22 cellular contexts compared by ENCODE assay signal in genomic region chr2:69123182-69123581, GRCh38.
DNase-seq lines count a peak whose midpoint lies in the region; ATAC-seq and TF ChIP-seq lines count a peak whose summit lies in the region.
"Had no signal": no experiment of that assay in that cellular context is flagged by ENCODE, and none has a peak within 500 bp of the region (broad histone marks: within the 10 kb centered on the region; RNA-seq: fewer than 3 reads in every experiment).

No MANE protein-coding gene starts in this region.

- peak overlapping the region; percentile 7 to 9 for H3K27ac ChIP-seq in coronary artery
- no peak overlapping the region for H3K27ac ChIP-seq in mesenchymal stem cell (ENCODE audit: low read length, poor library complexity, severe bottlenecking)
- H3K27ac ChIP-seq in gastrocnemius medialis, result no peak overlapping the region
- H3K27ac ChIP-seq: 22Rv1, C4-2B, PC-9, RWPE1, SJCRH30 had no signal

- H3K14ac ChIP-seq in mesenchymal stem cell (ENCODE audit: low read length in 2 of 2), result no peak overlapping the region

- in situ Hi-C loops in gastrocnemius medialis (cut with MboI; ENCODE audit: low sequenced_read_pairs in 4 of 4), result no loop called here

- H3K4me1 ChIP-seq in mesenchymal stem cell (ENCODE audit: control insufficient read depth, insufficient read depth, low read depth, low read length) (peaks cover 7% of the 10 kb centered on the region), gastrocnemius medialis (no peaks in the 10 kb centered on the region)
- H3K4me1 ChIP-seq: SJCRH30 had no signal

- WGBS in mesenchymal stem cell, result 92% methylated on average over 5 of the region's 5 CpGs

- no peak overlapping the region for H2BK12ac ChIP-seq in mesenchymal stem cell (ENCODE audit: low read length in 2 of 2)

- H4K8ac ChIP-seq in mesenchymal stem cell (ENCODE audit: low read length), result no peak overlapping the region

- no peak overlapping the region for H2BK120ac ChIP-seq in mesenchymal stem cell (ENCODE audit: low read depth, low read length)

- H3K9me3 Mint-ChIP-seq in activated CD8-positive, alpha-beta T cell treated with anti-CD3 and anti-CD28 coated beads for 36 hours, result no peaks in the 10 kb centered on the region

- DNase-seq in Right ventricle myocardium inferior (ENCODE audit: missing footprints) (no peak), cardiac septum (ENCODE audit: low spot score) (no peak), coronary artery (ENCODE audit: low spot score) (no peak), mesenchymal stem cell (no peak), gastrocnemius medialis (no peak)
- no peak for DNase-seq in activated CD8-positive, alpha-beta T cell treated with anti-CD3 and anti-CD28 coated beads for 36 hours
- DNase-seq in stimulated activated CD4-positive, alpha-beta T cell treated with anti-CD3 and anti-CD28 coated beads, Interleukin-2, amount 100 ng/mL, for 24 hours, result no peak
- DNase-seq: AML-193, GOT3, Kasumi-1, MG63, NCI-H1048, NCI-H1436, NCI-H1930, NCI-H345, NCI-H524 treated with DMSO at 0.1 percent for 48 hours, PC-9, SJCRH30 had no signal

- TF ChIP-seq POLR2A in gastrocnemius medialis (IDR thresholded peaks at IDR 0.05), result no peak

- H3K27me3 ChIP-seq in mesenchymal stem cell (ENCODE audit: control insufficient read depth in 1 of 2, insufficient read depth in 1 of 2, low read length in 2 of 2), result no peaks in the 10 kb centered on the region
- H3K27me3 ChIP-seq in gastrocnemius medialis, result no peaks in the 10 kb centered on the region
- H3K27me3 ChIP-seq: MG63, SJCRH30 had no signal

- no peaks in the 10 kb centered on the region for H3K36me3 Mint-ChIP-seq in activated CD8-positive, alpha-beta T cell treated with anti-CD3 and anti-CD28 coated beads for 36 hours (ENCODE audit: low read depth)

- POLR2A ChIA-PET in activated CD8-positive, alpha-beta T cell treated with anti-CD3 and anti-CD28 coated beads for 36 hours (lab: Charles Lee), result no interaction called here

- CTCF ChIA-PET in activated CD8-positive, alpha-beta T cell treated with anti-CD3 and anti-CD28 coated beads for 36 hours (lab: Charles Lee), result no interaction called here

- H3K27ac Mint-ChIP-seq in activated CD8-positive, alpha-beta T cell treated with anti-CD3 and anti-CD28 coated beads for 36 hours, result no peak overlapping the region

- H2AK5ac ChIP-seq in mesenchymal stem cell (ENCODE audit: low read length, severe bottlenecking), result no peak overlapping the region

- no peak overlapping the region for H3K4me3 ChIP-seq in coronary artery
- H3K4me3 ChIP-seq in mesenchymal stem cell (ENCODE audit: insufficient read depth in 1 of 2, low read depth in 1 of 2, low read length in 2 of 2), result no peak overlapping the region
- no peak overlapping the region for H3K4me3 ChIP-seq in gastrocnemius medialis
- H3K4me3 ChIP-seq: MG63, PC-9, SJCRH30 had no signal

- no peaks in the 10 kb centered on the region for H3K79me1 ChIP-seq in mesenchymal stem cell (replicated peaks; ENCODE audit: low read length, poor library complexity, severe bottlenecking)

- no peak overlapping the region for H3K4me2 ChIP-seq in mesenchymal stem cell (ENCODE audit: low read length, poor library complexity, severe bottlenecking)
- H3K4me2 ChIP-seq: PC-9 had no signal

- peak overlapping the region; percentile 21 for H4K91ac ChIP-seq in mesenchymal stem cell (ENCODE audit: low read length)

- H3K23ac ChIP-seq in mesenchymal stem cell (ENCODE audit: low read length in 2 of 2), result no peak overlapping the region

- H2BK5ac ChIP-seq in mesenchymal stem cell (ENCODE audit: low read depth, low read length, poor library complexity, severe bottlenecking), result no peak overlapping the region

- intact Hi-C loops in Right ventricle myocardium inferior (cut with DNase I), result no loop called here
- intact Hi-C loops in cardiac septum (cut with DNase I), result no loop called here
- intact Hi-C loops in activated CD8-positive, alpha-beta T cell treated with anti-CD3 and anti-CD28 coated beads for 36 hours (cut with micrococcal nuclease), result no loop called here
- intact Hi-C loops in gastrocnemius medialis (cut with DNase I; ENCODE audit: low total_unique reads), result no loop called here

- H2BK15ac ChIP-seq in mesenchymal stem cell (ENCODE audit: low read depth, poor library complexity, severe bottlenecking), result no peak overlapping the region

- no peak overlapping the region for H3K18ac ChIP-seq in mesenchymal stem cell (ENCODE audit: low read depth in 1 of 2, low read length in 2 of 2)

- no peak overlapping the region for H3K4me3 Mint-ChIP-seq in activated CD8-positive, alpha-beta T cell treated with anti-CD3 and anti-CD28 coated beads for 36 hours

- H3K36me3 ChIP-seq in mesenchymal stem cell (ENCODE audit: control insufficient read depth in 1 of 2, insufficient read depth in 2 of 2, low read depth in 1 of 2, low read length in 2 of 2) (peaks cover 10 to 41% of the 10 kb centered on the region in 2 experiments), gastrocnemius medialis (no peaks in the 10 kb centered on the region)

- no peak overlapping the region for H2AFZ ChIP-seq in mesenchymal stem cell (ENCODE audit: low read depth, low read length)
- H2AFZ ChIP-seq: PC-9 had no signal

- H3K9ac ChIP-seq in mesenchymal stem cell (ENCODE audit: low read length), result no peak overlapping the region

- no peak overlapping the region for H3K4ac ChIP-seq in mesenchymal stem cell (ENCODE audit: low read depth in 1 of 2, low read length in 2 of 2)

- H3K4me1 Mint-ChIP-seq in activated CD8-positive, alpha-beta T cell treated with anti-CD3 and anti-CD28 coated beads for 36 hours (ENCODE audit: low read depth), result no peaks in the 10 kb centered on the region

- TF ChIP-seq CTCF in coronary artery (IDR thresholded peaks at IDR 0.05), result no peak
- TF ChIP-seq CTCF in activated CD8-positive, alpha-beta T cell treated with anti-CD3 and anti-CD28 coated beads for 36 hours (IDR thresholded peaks at IDR 0.05), result no peak
- TF ChIP-seq CTCF in gastrocnemius medialis (IDR thresholded peaks at IDR 0.05 in 4 of 5, conservative IDR thresholded peaks at IDR 0.05 in 1 of 5), result no peak

- H3K27me3 Mint-ChIP-seq in activated CD8-positive, alpha-beta T cell treated with anti-CD3 and anti-CD28 coated beads for 36 hours, result no peaks in the 10 kb centered on the region

- ATAC-seq in Right ventricle myocardium inferior (peak; percentile 66), GM19328 (IDR thresholded peaks at IDR 0.05; ENCODE audit: unreplicated experiment) (no peak), gastrocnemius medialis (no peak)
- ATAC-seq in activated CD8-positive, alpha-beta T cell treated with anti-CD3 and anti-CD28 coated beads for 36 hours, result no peak

- H3K9me3 ChIP-seq in mesenchymal stem cell (ENCODE audit: control insufficient read depth, low read length) (no peaks in the 10 kb centered on the region), gastrocnemius medialis (no peaks in the 10 kb centered on the region)
- H3K9me3 ChIP-seq: MG63, SJCRH30 had no signal

Comparison
In these comparisons a context has a peak if more than half of its experiments do, and no peak if none do; other contexts are left out.
1. H3K27ac ChIP-seq: peak in coronary artery (2 of 2); none in mesenchymal stem cell (single experiment) and gastrocnemius medialis (0 of 4).